Comparison of ENCODE assay signal across 9 cellular contexts in the genomic region with DNA sequence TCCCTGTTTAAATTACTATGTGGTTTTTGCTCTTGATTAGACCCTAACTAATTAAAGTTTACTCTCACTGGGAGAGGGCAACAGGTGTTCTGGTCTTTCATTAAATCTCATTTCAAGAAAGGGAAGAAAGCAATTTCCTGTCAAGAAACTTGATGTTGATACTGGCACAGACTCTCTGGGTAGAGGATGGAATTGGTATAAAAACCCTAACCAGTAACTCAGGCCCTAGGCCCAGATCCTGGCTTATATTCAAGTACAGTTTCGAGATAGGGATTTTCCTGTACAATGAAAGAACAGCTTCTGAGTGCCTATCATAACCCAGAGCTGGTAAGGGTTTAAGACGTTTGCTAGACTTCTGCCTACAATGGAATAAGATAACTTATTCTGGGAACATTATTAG.
DNase-seq lines count a peak whose midpoint lies in the region; ATAC-seq lines count a peak whose summit lies in the region.
"Had no signal": no experiment of that assay in that cellular context is flagged by ENCODE, and none has a peak within 500 bp of the region (broad histone marks: within the 10 kb centered on the region; RNA-seq: fewer than 3 reads in every experiment).

No MANE protein-coding gene starts in this region.

- H2BK12ac ChIP-seq in neuronal stem cell (ENCODE audit: low read length): no peak overlapping the region

- no peak overlapping the region for H2BK5ac ChIP-seq in neuronal stem cell (ENCODE audit: low read length)

- H2AK5ac ChIP-seq in neuronal stem cell (ENCODE audit: low read depth, low read length): no peak overlapping the region

- no peak overlapping the region for H4K91ac ChIP-seq in neuronal stem cell (ENCODE audit: low read depth, low read length, poor library complexity)

- peak; percentile 40 for ATAC-seq in GM18502 (IDR thresholded peaks at IDR 0.05; ENCODE audit: poor library complexity, unreplicated experiment)
- peak; percentile 40 for ATAC-seq in GM21528 (IDR thresholded peaks at IDR 0.05; ENCODE audit: low FRiP score, unreplicated experiment)
- peak; percentile 32 for ATAC-seq in HG03457 (IDR thresholded peaks at IDR 0.05; ENCODE audit: unreplicated experiment)

- no peak overlapping the region for H3K23ac ChIP-seq in neuronal stem cell (ENCODE audit: low read depth, low read length, poor library complexity)

- H2BK120ac ChIP-seq in neuronal stem cell (ENCODE audit: low read depth, low read length): no peak overlapping the region

- no peak overlapping the region for H4K8ac ChIP-seq in neuronal stem cell (ENCODE audit: low read depth, low read length)

- H3K4me1 ChIP-seq in effector memory CD4-positive, alpha-beta T cell (ENCODE audit: control insufficient read depth, insufficient read depth, low read length, poor library complexity, severe bottlenecking): peaks cover 7% of the 10 kb centered on the region
- H3K4me1 ChIP-seq in neuronal stem cell (ENCODE audit: control insufficient read depth in 2 of 2, insufficient read depth in 1 of 2, low read depth in 1 of 2, low read length in 2 of 2): no peaks in the 10 kb centered on the region

- DNase-seq in effector memory CD4-positive, alpha-beta T cell: no peak
- DNase-seq in NCI-H345 (lab: John Stamatoyannopoulos, UW) (no peak), AG20443 (ENCODE audit: low spot score) (no peak), neuronal stem cell (ENCODE audit: low spot score) (no peak), T-helper 9 cell (no peak)
- DNase-seq: activated gamma-delta T cell had no signal

- no peaks in the 10 kb centered on the region for H3K27me3 ChIP-seq in effector memory CD4-positive, alpha-beta T cell (replicated peaks; ENCODE audit: control insufficient read depth, insufficient read depth, low read length, poor library complexity, severe bottlenecking)
- no peaks in the 10 kb centered on the region for H3K27me3 ChIP-seq in neuronal stem cell (ENCODE audit: control insufficient read depth in 3 of 3, insufficient read depth in 3 of 3, low read depth in 1 of 3, low read length in 3 of 3)

- no peaks in the 10 kb centered on the region for H3K36me3 ChIP-seq in effector memory CD4-positive, alpha-beta T cell (ENCODE audit: control insufficient read depth, insufficient read depth, low read length)
- H3K36me3 ChIP-seq in neuronal stem cell (replicated peaks in 1 of 2; ENCODE audit: control insufficient read depth in 2 of 2, insufficient read depth in 2 of 2, low read length in 2 of 2): no peaks in the 10 kb centered on the region

- H3K27ac ChIP-seq in effector memory CD4-positive, alpha-beta T cell (ENCODE audit: insufficient read depth, low read length, poor library complexity, severe bottlenecking): peak overlapping the region; percentile 35
- no peak overlapping the region for H3K27ac ChIP-seq in neuronal stem cell (replicated peaks; ENCODE audit: low read length)

- H3K9ac ChIP-seq in neuronal stem cell (ENCODE audit: low read depth, low read length, poor library complexity): no peak overlapping the region

- WGBS in neuronal stem cell (ENCODE audit: extremely low coverage in 2 of 2, insufficient read length in 2 of 2, insufficient replicate concordance in 1 of 2), 2 donors: no CpG with 5 or more reads among the region's 2 CpGs

- no peaks in the 10 kb centered on the region for H3K79me1 ChIP-seq in neuronal stem cell (ENCODE audit: low read depth, low read length)

- H3K4me3 ChIP-seq in effector memory CD4-positive, alpha-beta T cell (ENCODE audit: insufficient read depth, low read depth, low read length, poor library complexity, severe bottlenecking): no peak overlapping the region
- no peak overlapping the region for H3K4me3 ChIP-seq in neuronal stem cell (ENCODE audit: low read length in 2 of 2)

- no peak overlapping the region for H3K14ac ChIP-seq in neuronal stem cell (ENCODE audit: low read length)

- no peak overlapping the region for H3K18ac ChIP-seq in neuronal stem cell (ENCODE audit: low read length)

- no peak overlapping the region for H3K4me2 ChIP-seq in neuronal stem cell (ENCODE audit: insufficient read depth, low read length, poor library complexity, severe bottlenecking)

- H2AFZ ChIP-seq in neuronal stem cell (ENCODE audit: low read length): no peak overlapping the region

- H3K4ac ChIP-seq in neuronal stem cell (ENCODE audit: low read length): no peak overlapping the region

- no peaks in the 10 kb centered on the region for H3K9me3 ChIP-seq in effector memory CD4-positive, alpha-beta T cell (ENCODE audit: control insufficient read depth, low read length)
- H3K9me3 ChIP-seq in neuronal stem cell (replicated peaks in 1 of 2; ENCODE audit: control insufficient read depth in 2 of 2, insufficient read depth in 1 of 2, low read depth in 1 of 2, low read length in 2 of 2): peaks cover 1 to 10% of the 10 kb centered on the region in 2 donors

- H2BK15ac ChIP-seq in neuronal stem cell (ENCODE audit: low read length): no peak overlapping the region
